In genomic region chr7:25296086-25296485, GRCh38 we compare ENCODE assay signal across 8 cellular contexts.
"Had no signal": no experiment of that assay in that cellular context is flagged by ENCODE, and none has a peak within 500 bp of the region (broad histone marks: within the 10 kb centered on the region; RNA-seq: fewer than 3 reads in every experiment).

No MANE protein-coding gene starts in this region.

- ATAC-seq: HCT116, K562 had no signal

- H3K27ac ChIP-seq: GM23248 had no signal

- DNase-seq: GM23248, H7, HFFc6, IMR-90, KG1 had no signal

- H3K27ac Mint-ChIP-seq: HFFc6 had no signal

- H3K9me3 ChIP-seq: HAP-1 had no signal

- H2AFZ ChIP-seq: GM23248 had no signal

- H3K4me3 Mint-ChIP-seq: HFFc6 had no signal

- H3K4me3 ChIP-seq: GM23248, HAP-1, K562 had no signal

- H3K36me3 ChIP-seq: HAP-1 had no signal
